ENCODE assay signal across 1 cellular context in genomic region chr3:172131746-172132145, GRCh38.
TF ChIP-seq lines count a peak whose summit lies in the region.

No MANE protein-coding gene starts in this region.

TF ChIP-seq in IMR-90, 13 proteins besides CTCF, POLR2A, EP300 and RAD21:
- TF ChIP-seq CEBPB (IDR thresholded peaks at IDR 0.05; ENCODE audit: low read depth, low read length) = no peak
- TF ChIP-seq SMC3 (IDR thresholded peaks at IDR 0.05; ENCODE audit: low read depth, low read length) = no peak
- no peak for TF ChIP-seq RCOR1 (IDR thresholded peaks at IDR 0.05; ENCODE audit: insufficient replicate concordance, low read length)
- no peak for TF ChIP-seq CHD1 (IDR thresholded peaks at IDR 0.05; ENCODE audit: low read depth, low read length)
- no peak for TF ChIP-seq MAZ (IDR thresholded peaks at IDR 0.05; ENCODE audit: borderline replicate concordance, low read depth, low read length)
- TF ChIP-seq MAFK (IDR thresholded peaks at IDR 0.05; ENCODE audit: low read depth, low read length) = no peak
- no peak for TF ChIP-seq ELK1 (IDR thresholded peaks at IDR 0.05; ENCODE audit: borderline replicate concordance, low read depth, low read length)
- no peak for TF ChIP-seq NFE2L2 (IDR thresholded peaks at IDR 0.05; ENCODE audit: low read depth, low read length)
- TF ChIP-seq BHLHE40 (IDR thresholded peaks at IDR 0.05; ENCODE audit: low read depth, low read length) = no peak
- TF ChIP-seq FOS (IDR thresholded peaks at IDR 0.05; ENCODE audit: low read depth, low read length) = no peak
- TF ChIP-seq RFX5 (IDR thresholded peaks at IDR 0.05; ENCODE audit: low read depth, low read length) = no peak
- TF ChIP-seq MXI1 (IDR thresholded peaks at IDR 0.05; ENCODE audit: borderline replicate concordance, low read depth, low read length) = no peak
- TF ChIP-seq USF2 (IDR thresholded peaks at IDR 0.05; ENCODE audit: low read depth, low read length) = no peak
